Comparison of ENCODE assay signal across 15 cellular contexts in genomic region chrX:2965965-2966364, GRCh38. TPM values are rescaled to one million over a fixed set of nuclear protein-coding genes. Genes with fewer than 3 reads are reported as not detected.
DNase-seq lines count a peak whose midpoint lies in the region; ATAC-seq and TF ChIP-seq lines count a peak whose summit lies in the region.
"Had no signal": no experiment of that assay in that cellular context is flagged by ENCODE, and none has a peak within 500 bp of the region (broad histone marks: within the 10 kb centered on the region; RNA-seq: fewer than 3 reads in every experiment).

No MANE protein-coding gene starts in this region.

- CTCF ChIA-PET in WTC11 (lab: Charles Lee): no interaction called here

- no peaks in the 10 kb centered on the region for H3K36me3 ChIP-seq in MG63

- no peaks in the 10 kb centered on the region for H3K27me3 ChIP-seq in MG63

- no peaks in the 10 kb centered on the region for H3K9me3 Mint-ChIP-seq in WTC11
- H3K9me3 Mint-ChIP-seq: CD4-positive, alpha-beta T cell had no signal

- DNase-seq in glomerular visceral epithelial cell (ENCODE audit: extremely low spot score) (peak; percentile 15), AG20443 (ENCODE audit: low spot score) (no peak), WTC11 (ENCODE audit: low spot score) (no peak), NCI-H146 treated with DMSO at 0.1 percent for 48 hours (lab: John Stamatoyannopoulos, UW; ENCODE audit: unreplicated experiment) (no peak), MG63 (no peak)
- DNase-seq: anterior cingulate cortex; CD4-positive, alpha-beta T cell; SK-N-SH had no signal

- POLR2A ChIA-PET in WTC11 (lab: Charles Lee): no interaction called here

- no peak for TF ChIP-seq CTCF in WTC11 (IDR thresholded peaks at IDR 0.05)

- no peak overlapping the region for H3K4me3 Mint-ChIP-seq in WTC11
- H3K4me3 Mint-ChIP-seq: CD4-positive, alpha-beta T cell had no signal

- H3K27me3 Mint-ChIP-seq in WTC11 (ENCODE audit: low read depth): no peaks in the 10 kb centered on the region
- H3K27me3 Mint-ChIP-seq: CD4-positive, alpha-beta T cell had no signal

- H3K4me1 Mint-ChIP-seq in WTC11: peaks cover 47% of the 10 kb centered on the region

- H3K9me3 ChIP-seq in MG63: no peaks in the 10 kb centered on the region
- H3K9me3 ChIP-seq: SK-N-SH had no signal

- H3K27ac Mint-ChIP-seq in WTC11: no peak overlapping the region
- H3K27ac Mint-ChIP-seq: CD4-positive, alpha-beta T cell had no signal

- peak; percentile 61 for ATAC-seq in GM18502 (IDR thresholded peaks at IDR 0.05; ENCODE audit: poor library complexity, unreplicated experiment)
- peak; percentile 63 for ATAC-seq in GM21381 (IDR thresholded peaks at IDR 0.05; ENCODE audit: unreplicated experiment)
- peak; percentile 70 for ATAC-seq in HG03469 (IDR thresholded peaks at IDR 0.05; ENCODE audit: unreplicated experiment)
- no peak for ATAC-seq in WTC11
- ATAC-seq: sciatic nerve had no signal

- no peak overlapping the region for H3K4me3 ChIP-seq in MG63

- no peaks in the 10 kb centered on the region for H3K36me3 Mint-ChIP-seq in WTC11

TF ChIP-seq in WTC11, 78 proteins besides CTCF, POLR2A, EP300 and RAD21:
- no peak for TF ChIP-seq ZBTB21 (CRISPR knock-in tag; IDR thresholded peaks at IDR 0.05; ENCODE audit: borderline replicate concordance)
- no peak for TF ChIP-seq ZNF423 (CRISPR knock-in tag; IDR thresholded peaks at IDR 0.05)
- TF ChIP-seq GTF2I (CRISPR knock-in tag; conservative IDR thresholded peaks at IDR 0.05): no peak
- no peak for TF ChIP-seq FOXJ3 (CRISPR knock-in tag; IDR thresholded peaks at IDR 0.05; ENCODE audit: borderline replicate concordance)
- no peak for TF ChIP-seq ZNF532 (CRISPR knock-in tag; IDR thresholded peaks at IDR 0.05; ENCODE audit: borderline replicate concordance)
- TF ChIP-seq, protein P1, sequence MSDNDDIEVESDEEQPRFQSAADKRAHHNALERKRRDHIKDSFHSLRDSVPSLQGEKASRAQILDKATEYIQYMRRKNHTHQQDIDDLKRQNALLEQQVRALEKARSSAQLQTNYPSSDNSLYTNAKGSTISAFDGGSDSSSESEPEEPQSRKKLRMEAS (CRISPR knock-in tag; IDR thresholded peaks at IDR 0.05): no peak
- no peak for TF ChIP-seq TEAD4 (CRISPR knock-in tag; IDR thresholded peaks at IDR 0.05)
- no peak for TF ChIP-seq ATF6 (CRISPR knock-in tag; IDR thresholded peaks at IDR 0.05)
- no peak for TF ChIP-seq TP53 (CRISPR knock-in tag; IDR thresholded peaks at IDR 0.05)
- no peak for TF ChIP-seq CREM (CRISPR knock-in tag; IDR thresholded peaks at IDR 0.05)
- no peak for TF ChIP-seq MLX (CRISPR knock-in tag; IDR thresholded peaks at IDR 0.05)

RNA-seq across cellular contexts. Expression of gene ARSD, which starts 36.8 kb away (rescaled TPM):
- 3.0 to 6.3 TPM (median 6.0 TPM) in 3 replicates for total RNA-seq in WTC11 (2021)
- total RNA-seq in MG63 (2014; rRNA removed; shearing (Covaris generic); ENCODE audit: low replicate concordance): 5.9 and 6.6 TPM in 2 replicates

RNA-seq across cellular contexts. Expression of gene ARSH, which starts 40.4 kb away (rescaled TPM):
- total RNA-seq in WTC11 (2021): not detected in 3 replicates
- total RNA-seq in MG63 (2014; rRNA removed; shearing (Covaris generic); ENCODE audit: low replicate concordance): not detected in 2 replicates
- total RNA-seq: activated CD8-positive, alpha-beta memory T cell treated with anti-CD3 and anti-CD28 coated beads for 36 hours; CD4-positive, alpha-beta T cell; LHCN-M2; NCI-H460; sciatic nerve had no signal
